Comparison of ENCODE assay signal across 8 cellular contexts in genomic region chr19:47158879-47159509, GRCh38. TPM values are rescaled to one million over a fixed set of nuclear protein-coding genes. Genes with fewer than 3 reads are reported as not detected.
DNase-seq lines count a peak whose midpoint lies in the region; ATAC-seq, FAIRE-seq and TF ChIP-seq lines count a peak whose summit lies in the region.

No MANE protein-coding gene starts in this region.

- H3K9me3 Mint-ChIP-seq in astrocyte (ENCODE audit: unreplicated experiment): no peaks in the 10 kb centered on the region
- no peaks in the 10 kb centered on the region for H3K9me3 Mint-ChIP-seq in mesothelial cell of epicardium
- H3K9me3 Mint-ChIP-seq in glutamatergic neuron (ENCODE audit: unreplicated experiment): no peaks in the 10 kb centered on the region

- H3K9me3 ChIP-seq in astrocyte (ENCODE audit: insufficient read depth, low read depth, low read length) (no peaks in the 10 kb centered on the region), tibial nerve (no peaks in the 10 kb centered on the region)

- H3K4me1 ChIP-seq in astrocyte (ENCODE audit: insufficient read depth, low read length): peaks cover 32% of the 10 kb centered on the region
- peaks cover 0 to 38% (median 26%) of the 10 kb centered on the region in 4 donors for H3K4me1 ChIP-seq in tibial nerve

- ATAC-seq in GM21515 (IDR thresholded peaks at IDR 0.05; ENCODE audit: unreplicated experiment): no peak

- H3K27ac Mint-ChIP-seq in astrocyte (ENCODE audit: unreplicated experiment) (peak overlapping the region; percentile 90), mesothelial cell of epicardium (peak overlapping the region; percentile 94), glutamatergic neuron (ENCODE audit: unreplicated experiment) (no peak overlapping the region)

- DNase-seq in activated T-cell treated with anti-CD3 and anti-CD28 coated beads for 1 hour (ENCODE audit: low read depth): peak; percentile 19
- DNase-seq in activated T-cell treated with anti-CD3 and anti-CD28 coated beads for 4 hours: no peak
- peak; percentile 73 for DNase-seq in astrocyte (ENCODE audit: low read depth)
- DNase-seq in mesothelial cell of epicardium (ENCODE audit: low spot score in 2 of 2, unreplicated experiment in 2 of 2): no peak
- no peak for DNase-seq in tibial nerve (ENCODE audit: low spot score in 2 of 2)
- DNase-seq in glutamatergic neuron: no peak
- DNase-seq in NCI-H2081 treated with DMSO at 0.1 percent for 48 hours (lab: John Stamatoyannopoulos, UW): no peak

- H2AFZ ChIP-seq in astrocyte (ENCODE audit: low read depth, low read length): no peak overlapping the region

- TF ChIP-seq CTCF in astrocyte (IDR thresholded peaks at IDR 0.05; ENCODE audit: insufficient read depth, low read depth, low read length) (no peak), mesothelial cell of epicardium (IDR thresholded peaks at IDR 0.05; ENCODE audit: unreplicated experiment) (no peak), tibial nerve (IDR thresholded peaks at IDR 0.05) (no peak), glutamatergic neuron (IDR thresholded peaks at IDR 0.05; ENCODE audit: partially characterized antibody, unreplicated experiment) (no peak)

- TF ChIP-seq EP300 in tibial nerve (IDR thresholded peaks at IDR 0.05): no peak

- H3K4me1 Mint-ChIP-seq in astrocyte (ENCODE audit: low read depth, unreplicated experiment): peaks cover 34% of the 10 kb centered on the region
- H3K4me1 Mint-ChIP-seq in mesothelial cell of epicardium: peaks cover 34% of the 10 kb centered on the region
- H3K4me1 Mint-ChIP-seq in glutamatergic neuron (ENCODE audit: low read depth, unreplicated experiment): no peaks in the 10 kb centered on the region

- H3K27me3 Mint-ChIP-seq in astrocyte (ENCODE audit: low read depth, unreplicated experiment) (no peaks in the 10 kb centered on the region), mesothelial cell of epicardium (ENCODE audit: low read depth) (no peaks in the 10 kb centered on the region), glutamatergic neuron (ENCODE audit: unreplicated experiment) (no peaks in the 10 kb centered on the region)

- H3K4me3 Mint-ChIP-seq in astrocyte (ENCODE audit: unreplicated experiment) (peak overlapping the region; percentile 7), mesothelial cell of epicardium (no peak overlapping the region), glutamatergic neuron (ENCODE audit: unreplicated experiment) (no peak overlapping the region)

- no peak overlapping the region for H3K4me3 ChIP-seq in astrocyte (ENCODE audit: insufficient read depth, low read depth, low read length)
- H3K4me3 ChIP-seq in tibial nerve: no peak overlapping the region

- peak overlapping the region; percentile 63 for H3K4me2 ChIP-seq in astrocyte (ENCODE audit: low read length)

- peak; percentile 89 for FAIRE-seq in astrocyte (lab: Jason Lieb, UNC)

- H3K36me3 ChIP-seq in astrocyte (ENCODE audit: insufficient read depth, low read length): peaks cover 22% of the 10 kb centered on the region
- H3K36me3 ChIP-seq in tibial nerve: peaks cover 0 to 27% (median 0%) of the 10 kb centered on the region in 3 donors

- H3K27me3 ChIP-seq in astrocyte (ENCODE audit: insufficient read depth, low read length) (no peaks in the 10 kb centered on the region), tibial nerve (no peaks in the 10 kb centered on the region)

- H3K27ac ChIP-seq in astrocyte (ENCODE audit: low read depth, low read length) (peak overlapping the region; percentile 81), tibial nerve (peak overlapping the region in 3 of 4 donors; percentile 55 to 90 (median 64))

- 67 to 68% methylated on average over 7 of the region's 7 CpGs for WGBS in tibial nerve, 2 donors

- peaks cover 34% of the 10 kb centered on the region for H3K79me2 ChIP-seq in astrocyte (ENCODE audit: insufficient read depth, low read length)

- H3K36me3 Mint-ChIP-seq in astrocyte (ENCODE audit: low read depth, unreplicated experiment) (peaks cover 15% of the 10 kb centered on the region), mesothelial cell of epicardium (peaks cover 16% of the 10 kb centered on the region), glutamatergic neuron (ENCODE audit: unreplicated experiment) (no peaks in the 10 kb centered on the region)

- peak overlapping the region; percentile 68 for H3K9ac ChIP-seq in astrocyte (ENCODE audit: low read length)

- TF ChIP-seq POLR2A in tibial nerve (IDR thresholded peaks at IDR 0.05): no peak

- peaks cover 40% of the 10 kb centered on the region for H4K20me1 ChIP-seq in astrocyte (ENCODE audit: insufficient read depth, low read length)

RNA-seq across cellular contexts. Expression of gene SAE1, which starts 28.4 kb away (rescaled TPM):
- 107 and 133 TPM in 2 replicates for total RNA-seq in astrocyte
- 137 to 141 TPM (median 138 TPM) in 3 replicates for total RNA-seq in mesothelial cell of epicardium
- total RNA-seq in tibial nerve: 10 to 100 TPM; 37.9 to 66.9 (median 50.8) TPM
- total RNA-seq in glutamatergic neuron (ENCODE audit: unreplicated experiment): 79.9 TPM

RNA-seq across cellular contexts. Expression of gene ZC3H4, which starts 45.4 kb away (rescaled TPM):
- total RNA-seq in astrocyte (36.6 and 42.3 TPM in 2 replicates), mesothelial cell of epicardium (65.3 to 68.7 TPM (median 67.9 TPM) in 3 replicates), tibial nerve (10 to 100 TPM; 25.5 to 40.4 (median 34.2) TPM), glutamatergic neuron (ENCODE audit: unreplicated experiment) (50.3 TPM)

Comparison
In these comparisons a context has a peak if more than half of its experiments do, and no peak if none do; other contexts are left out.
1. DNase-seq: peak in activated T-cell treated with anti-CD3 and anti-CD28 coated beads for 1 hour (single experiment) and astrocyte (single experiment); none in activated T-cell treated with anti-CD3 and anti-CD28 coated beads for 4 hours (single experiment), mesothelial cell of epicardium (0 of 2), tibial nerve (0 of 2), glutamatergic neuron (single experiment) and NCI-H2081 treated with DMSO at 0.1 percent for 48 hours (single experiment).